6 cellular contexts compared by ENCODE assay signal in the genomic region with DNA sequence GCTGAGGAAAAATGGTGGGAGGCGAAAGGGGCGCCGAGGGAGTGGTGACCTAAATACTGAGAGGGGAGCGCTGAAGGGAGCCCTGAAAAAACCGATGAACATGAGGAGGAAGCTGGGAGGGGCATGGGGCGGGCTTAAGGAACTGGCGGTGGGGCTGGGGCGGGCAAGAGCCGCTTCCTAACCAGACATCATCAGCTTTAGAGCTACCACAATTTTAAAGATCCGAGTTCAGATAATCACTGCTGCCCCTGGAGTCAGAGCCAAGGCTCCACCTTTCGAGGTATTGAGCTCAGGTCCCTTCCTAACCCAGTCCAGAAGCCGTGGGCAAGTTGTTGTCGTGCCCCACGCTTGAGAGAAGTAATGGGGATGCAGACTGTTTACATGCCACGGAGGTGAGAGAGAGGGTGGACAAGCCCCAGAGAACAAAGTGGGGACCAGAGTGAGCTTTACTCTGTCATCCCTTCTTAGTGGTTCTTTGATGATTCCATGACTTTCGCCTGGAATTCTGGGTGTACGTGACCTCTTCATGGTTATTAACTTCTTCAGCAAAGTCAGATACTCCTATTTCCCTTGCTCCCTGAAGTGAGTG. TPM values are rescaled to one million over a fixed set of nuclear protein-coding genes. Genes with fewer than 3 reads are reported as not detected.
DNase-seq lines count a peak whose midpoint lies in the region; TF ChIP-seq lines count a peak whose summit lies in the region.

No MANE protein-coding gene starts in this region.

- peak overlapping the region; percentile 79 for H3K9ac ChIP-seq in Karpas-422 (ENCODE audit: low read length)

- peaks cover 9% of the 10 kb centered on the region for H3K36me3 Mint-ChIP-seq in mesothelial cell of epicardium

- H3K4me1 ChIP-seq in Karpas-422 (ENCODE audit: low read length) (peaks cover 26% of the 10 kb centered on the region), esophagus squamous epithelium (peaks cover 0 to 51% (median 37%) of the 10 kb centered on the region in 3 donors), stomach (peaks cover 29 to 58% (median 45%) of the 10 kb centered on the region in 4 donors)

- no peak overlapping the region for H3K27ac Mint-ChIP-seq in mesothelial cell of epicardium

- peaks cover 24% of the 10 kb centered on the region for H3K4me1 Mint-ChIP-seq in mesothelial cell of epicardium

- intact Hi-C loops in esophagus squamous epithelium (cut with DNase I) (no loop called here), stomach (cut with DNase I; ENCODE audit: low total_unique reads) (no loop called here)

- peak overlapping the region; percentile 88 for H3K4me2 ChIP-seq in Karpas-422 (ENCODE audit: low read depth, low read length, poor library complexity, severe bottlenecking)

- H3K36me3 ChIP-seq in Karpas-422 (ENCODE audit: insufficient read depth, low read length) (peaks cover 57% of the 10 kb centered on the region), esophagus squamous epithelium (peaks cover 6 to 68% (median 28%) of the 10 kb centered on the region in 3 donors), stomach (peaks cover 20 to 69% (median 63%) of the 10 kb centered on the region in 4 donors)

- peaks cover 66% of the 10 kb centered on the region for H3K79me2 ChIP-seq in Karpas-422 (ENCODE audit: low read length)

- H3K27me3 ChIP-seq in Karpas-422 (ENCODE audit: low read length), result no peaks in the 10 kb centered on the region
- no peaks in the 10 kb centered on the region for H3K27me3 ChIP-seq in esophagus squamous epithelium
- no peaks in the 10 kb centered on the region for H3K27me3 ChIP-seq in stomach

- H3K27me3 Mint-ChIP-seq in mesothelial cell of epicardium (ENCODE audit: low read depth), result no peaks in the 10 kb centered on the region

- H3K4me3 ChIP-seq in Karpas-422 (ENCODE audit: low read length) (peak overlapping the region; percentile 88), esophagus squamous epithelium (peak overlapping the region; percentile 53 to 94 (median 70)), stomach (peak overlapping the region; percentile 82 to 89 (median 84))

- H4K20me1 ChIP-seq in Karpas-422 (ENCODE audit: insufficient read depth, low read depth, low read length), result peaks cover 3% of the 10 kb centered on the region; the same call in 1 of the 2 replicates

- peak; percentile 45 for DNase-seq in NCI-H1694 (lab: John Stamatoyannopoulos, UW)
- no peak for DNase-seq in NCI-H1694 treated with DMSO at 0.1 percent for 48 hours (lab: John Stamatoyannopoulos, UW)
- DNase-seq in Karpas-422, result no peak
- no peak for DNase-seq in esophagus squamous epithelium (lab: John Stamatoyannopoulos, UW)
- DNase-seq in stomach, result no peak
- DNase-seq in mesothelial cell of epicardium (ENCODE audit: low spot score in 2 of 2, unreplicated experiment in 2 of 2), result no peak

- H3K9me3 ChIP-seq in Karpas-422 (ENCODE audit: low read length), result no peaks in the 10 kb centered on the region
- H3K9me3 ChIP-seq in esophagus squamous epithelium, result no peaks in the 10 kb centered on the region
- H3K9me3 ChIP-seq in stomach, result no peaks in the 10 kb centered on the region

- 0 to 3% methylated on average over 16 to 17 of the region's 17 CpGs for WGBS in esophagus squamous epithelium, 2 donors
- WGBS in stomach, 5 donors, result 1 to 2% (median 2%) methylated on average over 17 of the region's 17 CpGs

- H3K27ac ChIP-seq in Karpas-422 (ENCODE audit: low read length), result peak overlapping the region; percentile 17; the same call in 1 of the 2 replicates
- peak overlapping the region; percentile 75 to 95 (median 92) for H3K27ac ChIP-seq in esophagus squamous epithelium
- peak overlapping the region; percentile 78 to 94 (median 90) for H3K27ac ChIP-seq in stomach

- H3K4me3 Mint-ChIP-seq in mesothelial cell of epicardium, result no peak overlapping the region

- no peaks in the 10 kb centered on the region for H3K9me3 Mint-ChIP-seq in mesothelial cell of epicardium

- no peak for TF ChIP-seq POLR2A in esophagus squamous epithelium (IDR thresholded peaks at IDR 0.05)
- TF ChIP-seq POLR2A in stomach (IDR thresholded peaks at IDR 0.05), result peak in 1 of 4 donors; percentile 3

- no peak for TF ChIP-seq CTCF in esophagus squamous epithelium (IDR thresholded peaks at IDR 0.05)
- TF ChIP-seq CTCF in stomach (IDR thresholded peaks at IDR 0.05), result no peak
- no peak for TF ChIP-seq CTCF in mesothelial cell of epicardium (IDR thresholded peaks at IDR 0.05; ENCODE audit: unreplicated experiment)

- no peak overlapping the region for H2AFZ ChIP-seq in Karpas-422 (ENCODE audit: low read length)

- H3K9me2 ChIP-seq in Karpas-422 (replicated peaks; ENCODE audit: insufficient read depth, low read length), result no peaks in the 10 kb centered on the region

- no peak for TF ChIP-seq EP300 in stomach (IDR thresholded peaks at IDR 0.05)

RNA-seq across cellular contexts. Expression of gene ORMDL2, which starts 0.4 kb away (rescaled TPM):
- total RNA-seq in Karpas-422 (2014; rRNA removed; shearing (Covaris generic); ENCODE audit: low replicate concordance), result 32.6 and 37.4 TPM in 2 replicates
- total RNA-seq in esophagus squamous epithelium, result 10 to 100 TPM; 29.9 to 31.9 (median 31.1) TPM
- 10 to 100 TPM in 1 of 5 donors, 1 to 10 TPM in 2, under 1 TPM in 1, not detected in 1; 0.89 to 12.7 (median 4.3) TPM for total RNA-seq in stomach
- 10 to 100 TPM; 16.8 to 53.9 (median 33.7) TPM for polyA plus RNA-seq in stomach
- 24.8 to 28.3 TPM (median 26.3 TPM) in 3 replicates for total RNA-seq in mesothelial cell of epicardium

RNA-seq across cellular contexts. Expression of gene SARNP, which starts 0.7 kb away (rescaled TPM):
- total RNA-seq in Karpas-422 (2014; rRNA removed; shearing (Covaris generic); ENCODE audit: low replicate concordance), result 64.9 and 100 TPM in 2 replicates
- total RNA-seq in esophagus squamous epithelium (10 to 100 TPM; 22.6 to 60.1 (median 53.7) TPM), stomach (100 to 1,000 TPM in 1 of 5 donors, 10 to 100 TPM in 4; 16.1 to 200 (median 60.1) TPM), mesothelial cell of epicardium (67.9 to 73.2 TPM (median 71.5 TPM) in 3 replicates)
- polyA plus RNA-seq in stomach, result 10 to 100 TPM; 93.1 to 99.3 (median 94.2) TPM

RNA-seq across cellular contexts. Expression of gene DNAJC14, which starts 11.2 kb away (rescaled TPM):
- 28.6 and 36.9 TPM in 2 replicates for total RNA-seq in Karpas-422 (2014; rRNA removed; shearing (Covaris generic); ENCODE audit: low replicate concordance)
- total RNA-seq in esophagus squamous epithelium (10 to 100 TPM; 15.3 to 30.2 (median 19.9) TPM), stomach (10 to 100 TPM in 3 of 5 donors, 1 to 10 TPM in 2; 7.2 to 30.8 (median 12.5) TPM), mesothelial cell of epicardium (37.8 to 38.5 TPM (median 38.3 TPM) in 3 replicates)
- polyA plus RNA-seq in stomach, result 10 to 100 TPM in 2 of 3 donors, 1 to 10 TPM in 1; 7.8 to 14.0 (median 10.5) TPM

RNA-seq across cellular contexts. Expression of gene MMP19, which starts 24.5 kb away (rescaled TPM):
- total RNA-seq in Karpas-422 (2014; rRNA removed; shearing (Covaris generic); ENCODE audit: low replicate concordance), result 0.11 TPM in 1 of 2 replicates, not detected in the other
- 1 to 10 TPM; 1.5 to 3.1 (median 1.8) TPM for total RNA-seq in esophagus squamous epithelium
- total RNA-seq in stomach, result 10 to 100 TPM in 3 of 5 donors, 1 to 10 TPM in 2; 7.8 to 18.0 (median 11.6) TPM
- polyA plus RNA-seq in stomach, result 10 to 100 TPM in 1 of 3 donors, 1 to 10 TPM in 2; 2.7 to 13.0 (median 5.8) TPM
- 3.1 to 3.3 TPM (median 3.3 TPM) in 3 replicates for total RNA-seq in mesothelial cell of epicardium

Comparison
In these comparisons a context has a peak if more than half of its experiments do, and no peak if none do; other contexts are left out.
1. H3K27ac ChIP-seq: peak in every context shown above with its lines; median percentile 92 in esophagus squamous epithelium; 90 in stomach; 17 in Karpas-422.